Comparison of ENCODE assay signal across 19 cellular contexts in genomic region chr10:73478636-73479035, GRCh38. TPM values are rescaled to one million over a fixed set of nuclear protein-coding genes. Genes with fewer than 3 reads are reported as not detected.
A peak's percentile ranks its signal among the peaks of the same experiment; 100 is the strongest.
DNase-seq lines count a peak whose midpoint lies in the region; ATAC-seq, FAIRE-seq and TF ChIP-seq lines count a peak whose summit lies in the region.
"Had no signal": no experiment of that assay in that cellular context is flagged by ENCODE, and none has a peak within 500 bp of the region (broad histone marks: within the 10 kb centered on the region; RNA-seq: fewer than 3 reads in every experiment).

No MANE protein-coding gene starts in this region.

- no peak for TF ChIP-seq POLR2A in H54 (IDR thresholded peaks at IDR 0.05; ENCODE audit: low read depth, low read length)

- peak overlapping the region; percentile 52 for H3K4me3 Mint-ChIP-seq in natural killer cell treated with Interleukin-12 subunit alpha and Interleukin-12 subunit beta and Interleukin-15 and Interleukin-18, amount 100 ng/mL, for 72 hours
- no peak overlapping the region for H3K4me3 Mint-ChIP-seq in natural killer cell
- peak overlapping the region; percentile 11 for H3K4me3 Mint-ChIP-seq in activated CD4-positive, alpha-beta memory T cell treated with anti-CD3 and anti-CD28 coated beads, Interleukin-2, amount 10 ng/mL, durations not matched to agents 7 days and 5 days
- H3K4me3 Mint-ChIP-seq: naive thymus-derived CD8-positive, alpha-beta T cell; stimulated activated naive B cell treated with anti-CD40 and anti-IgM and Interleukin-4, amounts not matched to agents 10 μg/mL and 1 μg/mL and 100 μg/mL, for 72 hours had no signal

- H3K9me3 Mint-ChIP-seq in natural killer cell treated with Interleukin-12 subunit alpha and Interleukin-12 subunit beta and Interleukin-15 and Interleukin-18, amount 100 ng/mL, for 72 hours: no peaks in the 10 kb centered on the region
- no peaks in the 10 kb centered on the region for H3K9me3 Mint-ChIP-seq in natural killer cell
- H3K9me3 Mint-ChIP-seq in activated CD4-positive, alpha-beta memory T cell treated with anti-CD3 and anti-CD28 coated beads, Interleukin-2, amount 10 ng/mL, durations not matched to agents 7 days and 5 days: no peaks in the 10 kb centered on the region
- H3K9me3 Mint-ChIP-seq: naive thymus-derived CD8-positive, alpha-beta T cell had no signal

- peak; percentile 93 for FAIRE-seq in H54 (lab: Jason Lieb, UNC)

- POLR2A ChIA-PET in activated CD4-positive, alpha-beta memory T cell treated with anti-CD3 and anti-CD28 coated beads, Interleukin-2, amount 10 ng/mL, durations not matched to agents 7 days and 5 days (lab: Charles Lee): interaction anchor here (1.1 to 4.7 kb wide), 3 partner anchors 14 to 65 kb away, joined by 3 to 60 read pairs (median 16); partner anchors contain the start of gene PPP3CB

- ATAC-seq in natural killer cell treated with Interleukin-12 subunit alpha and Interleukin-12 subunit beta and Interleukin-15 and Interleukin-18, amount 100 ng/mL, for 72 hours: peak; percentile 36 to 85
- ATAC-seq in natural killer cell: no peak
- ATAC-seq in GM21717 (IDR thresholded peaks at IDR 0.05; ENCODE audit: unreplicated experiment): no peak
- ATAC-seq: naive thymus-derived CD8-positive, alpha-beta T cell; stimulated activated naive B cell treated with anti-CD40 and anti-IgM and Interleukin-4, amounts not matched to agents 10 μg/mL and 1 μg/mL and 100 μg/mL, for 72 hours had no signal

- H3K4me1 Mint-ChIP-seq in natural killer cell treated with Interleukin-12 subunit alpha and Interleukin-12 subunit beta and Interleukin-15 and Interleukin-18, amount 100 ng/mL, for 72 hours (ENCODE audit: low read depth in 2 of 2): peaks cover 10 to 30% of the 10 kb centered on the region in 2 donors
- peaks cover 11 to 26% of the 10 kb centered on the region in 2 donors for H3K4me1 Mint-ChIP-seq in natural killer cell
- H3K4me1 Mint-ChIP-seq in activated CD4-positive, alpha-beta memory T cell treated with anti-CD3 and anti-CD28 coated beads, Interleukin-2, amount 10 ng/mL, durations not matched to agents 7 days and 5 days: peaks cover 40% of the 10 kb centered on the region

- intact Hi-C loops in natural killer cell (cut with micrococcal nuclease): no loop called here

- no peak for DNase-seq in natural killer cell treated with Interleukin-12 subunit alpha and Interleukin-12 subunit beta and Interleukin-15 and Interleukin-18, amount 100 ng/mL, for 72 hours (ENCODE audit: low spot score)
- DNase-seq in natural killer cell: no peak
- DNase-seq in H54 (ENCODE audit: insufficient read length, low spot score): no peak
- DNase-seq in activated CD4-positive, alpha-beta memory T cell treated with anti-CD3 and anti-CD28 coated beads, Interleukin-2, amount 10 ng/mL, durations not matched to agents 7 days and 5 days: no peak
- DNase-seq in germinal center (ENCODE audit: low spot score): no peak
- no peak for DNase-seq in islet precursor cell
- DNase-seq: activated CD4-positive, alpha-beta T cell treated with anti-CD3 and anti-CD28 coated beads, Interleukin-2, amount 50 U/mL, for 1 hour; caudate nucleus; erythroblast; foreskin melanocyte; mesendoderm; naive thymus-derived CD8-positive, alpha-beta T cell; NCI-H1930; NCI-H226; Peyer's patch; sigmoid colon; stimulated activated naive B cell treated with anti-CD40 and anti-IgM and Interleukin-4, amounts not matched to agents 10 μg/mL and 1 μg/mL and 100 μg/mL, for 72 hours; tibial artery had no signal

- CTCF ChIA-PET in activated CD4-positive, alpha-beta memory T cell treated with anti-CD3 and anti-CD28 coated beads, Interleukin-2, amount 10 ng/mL, durations not matched to agents 7 days and 5 days (lab: Charles Lee): interaction anchor here (1.3 kb wide), 1 partner anchor 294 kb away, joined by 3 read pairs; no protein-coding TSS in a partner anchor

- no peaks in the 10 kb centered on the region for H3K27me3 Mint-ChIP-seq in natural killer cell treated with Interleukin-12 subunit alpha and Interleukin-12 subunit beta and Interleukin-15 and Interleukin-18, amount 100 ng/mL, for 72 hours
- no peaks in the 10 kb centered on the region for H3K27me3 Mint-ChIP-seq in natural killer cell (ENCODE audit: low read depth in 2 of 2)
- H3K27me3 Mint-ChIP-seq in activated CD4-positive, alpha-beta memory T cell treated with anti-CD3 and anti-CD28 coated beads, Interleukin-2, amount 10 ng/mL, durations not matched to agents 7 days and 5 days: no peaks in the 10 kb centered on the region
- H3K27me3 Mint-ChIP-seq: naive thymus-derived CD8-positive, alpha-beta T cell; stimulated activated naive B cell treated with anti-CD40 and anti-IgM and Interleukin-4, amounts not matched to agents 10 μg/mL and 1 μg/mL and 100 μg/mL, for 72 hours had no signal

- peaks cover 12% of the 10 kb centered on the region for H3K36me3 Mint-ChIP-seq in natural killer cell treated with Interleukin-12 subunit alpha and Interleukin-12 subunit beta and Interleukin-15 and Interleukin-18, amount 100 ng/mL, for 72 hours
- peaks cover 16% of the 10 kb centered on the region for H3K36me3 Mint-ChIP-seq in natural killer cell
- H3K36me3 Mint-ChIP-seq in activated CD4-positive, alpha-beta memory T cell treated with anti-CD3 and anti-CD28 coated beads, Interleukin-2, amount 10 ng/mL, durations not matched to agents 7 days and 5 days (ENCODE audit: low read depth): peaks cover 47% of the 10 kb centered on the region

- no peak for TF ChIP-seq CTCF in natural killer cell (IDR thresholded peaks at IDR 0.05)

- H3K27ac Mint-ChIP-seq in natural killer cell treated with Interleukin-12 subunit alpha and Interleukin-12 subunit beta and Interleukin-15 and Interleukin-18, amount 100 ng/mL, for 72 hours: peak overlapping the region in 1 of 2 donors; percentile 83
- peak overlapping the region in 1 of 2 donors; percentile 48 for H3K27ac Mint-ChIP-seq in natural killer cell
- H3K27ac Mint-ChIP-seq in activated CD4-positive, alpha-beta memory T cell treated with anti-CD3 and anti-CD28 coated beads, Interleukin-2, amount 10 ng/mL, durations not matched to agents 7 days and 5 days: peak overlapping the region; percentile 79
- H3K27ac Mint-ChIP-seq: stimulated activated naive B cell treated with anti-CD40 and anti-IgM and Interleukin-4, amounts not matched to agents 10 μg/mL and 1 μg/mL and 100 μg/mL, for 72 hours had no signal

RNA-seq across cellular contexts. Expression of gene PPP3CB, which starts 17.2 kb away (rescaled TPM):
- 10 to 100 TPM; 47.7 to 51.0 TPM for total RNA-seq in natural killer cell treated with Interleukin-12 subunit alpha and Interleukin-12 subunit beta and Interleukin-15 and Interleukin-18, amount 100 ng/mL, for 72 hours
- total RNA-seq in natural killer cell: 10 to 100 TPM; 38.7 to 49.9 (median 41.2) TPM
- 10 to 100 TPM; 53.4 to 55.4 TPM for total RNA-seq in activated CD4-positive, alpha-beta memory T cell treated with anti-CD3 and anti-CD28 coated beads, Interleukin-2, amount 10 ng/mL, durations not matched to agents 7 days and 5 days

RNA-seq across cellular contexts. Expression of gene MSS51, which starts 45.3 kb away (rescaled TPM):
- total RNA-seq in natural killer cell treated with Interleukin-12 subunit alpha and Interleukin-12 subunit beta and Interleukin-15 and Interleukin-18, amount 100 ng/mL, for 72 hours: 1 to 10 TPM; 4.4 to 8.5 TPM
- total RNA-seq in natural killer cell: 1 to 10 TPM; 3.1 to 4.8 (median 4.5) TPM
- total RNA-seq in activated CD4-positive, alpha-beta memory T cell treated with anti-CD3 and anti-CD28 coated beads, Interleukin-2, amount 10 ng/mL, durations not matched to agents 7 days and 5 days: 1 to 10 TPM; 2.8 to 3.3 TPM

Comparison
In these comparisons a context has a peak if more than half of its experiments do, and no peak if none do; other contexts are left out.
1. ATAC-seq: peak in natural killer cell treated with Interleukin-12 subunit alpha and Interleukin-12 subunit beta and Interleukin-15 and Interleukin-18, amount 100 ng/mL, for 72 hours (2 of 2); none in natural killer cell (0 of 3) and GM21717 (single experiment).